Comparison of ENCODE assay signal across 9 cellular contexts in genomic region chr12:49126852-49127763, GRCh38. TPM values are rescaled to one million over a fixed set of nuclear protein-coding genes. Genes with fewer than 3 reads are reported as not detected.
DNase-seq lines count a peak whose midpoint lies in the region; FAIRE-seq and TF ChIP-seq lines count a peak whose summit lies in the region.
"Had no signal": no experiment of that assay in that cellular context is flagged by ENCODE, and none has a peak within 500 bp of the region (broad histone marks: within the 10 kb centered on the region; RNA-seq: fewer than 3 reads in every experiment).

No MANE protein-coding gene starts in this region.

- peak overlapping the region; percentile 11 for H3K27ac ChIP-seq in AG04450 (ENCODE audit: low read depth, low read length)
- H3K27ac ChIP-seq in testis = no peak overlapping the region

- H3K27me3 ChIP-seq in AG04450 (ENCODE audit: control insufficient read depth, insufficient read depth, low read length) = no peaks in the 10 kb centered on the region
- no peaks in the 10 kb centered on the region for H3K27me3 ChIP-seq in testis

- H3K4me3 ChIP-seq in AG04450 (ENCODE audit: low read depth, low read length) (no peak overlapping the region), testis (no peak overlapping the region)

- no peak for FAIRE-seq in GM12891 (lab: Jason Lieb, UNC)

- peak overlapping the region; percentile 9 for H3K4me3 Mint-ChIP-seq in chondrocyte (ENCODE audit: unreplicated experiment)

- TF ChIP-seq CTCF in AG04450 (IDR thresholded peaks at IDR 0.05; ENCODE audit: low read depth, low read length) = no peak
- no peak for TF ChIP-seq CTCF in chondrocyte (IDR thresholded peaks at IDR 0.05)
- no peak for TF ChIP-seq CTCF in testis (IDR thresholded peaks at IDR 0.05)

- peaks cover 4% of the 10 kb centered on the region for H3K36me3 ChIP-seq in testis (ENCODE audit: low read depth, missing control alignments)

- TF ChIP-seq POLR2A in GM12891 (IDR thresholded peaks at IDR 0.05; ENCODE audit: low read depth, low read length) (peak; percentile 90; the same call in 1 of the 2 replicates), testis (IDR thresholded peaks at IDR 0.05) (no peak)

- intact Hi-C loops in testis (cut with DNase I; ENCODE audit: low total_unique reads) = no loop called here

- H3K27me3 Mint-ChIP-seq in chondrocyte (ENCODE audit: low read depth) = no peaks in the 10 kb centered on the region

- H3K4me1 ChIP-seq in testis = peaks cover 14% of the 10 kb centered on the region

- H3K4me1 Mint-ChIP-seq in chondrocyte (ENCODE audit: low read depth) = peaks cover 27% of the 10 kb centered on the region

- DNase-seq in AG04450 (ENCODE audit: low read depth, low spot score) = no peak
- no peak for DNase-seq in GM12891 (ENCODE audit: insufficient read length, low spot score)
- peak; percentile 42 for DNase-seq in OCI-M1 (lab: John Stamatoyannopoulos, UW)
- no peak for DNase-seq in chondrocyte (ENCODE audit: low spot score)
- no peak for DNase-seq in NCI-H2196 (lab: John Stamatoyannopoulos, UW; ENCODE audit: unreplicated experiment)
- no peak for DNase-seq in A172 (ENCODE audit: low spot score)
- DNase-seq in NCI-H1417 treated with DMSO at 0.1 percent for 48 hours (lab: John Stamatoyannopoulos, UW) = no peak
- DNase-seq in testis = no peak
- DNase-seq: SIG-M5 had no signal

- WGBS in testis, 2 donors = 73 to 87% methylated on average over 4 of the region's 4 CpGs

- POLR2A ChIA-PET in AG04450 (lab: Yijun Ruan, JAX) = interaction anchor here (0.6 kb wide), 1 partner anchor 61 kb away, joined by 3 read pairs; no protein-coding TSS in a partner anchor

- peaks cover 36% of the 10 kb centered on the region for H3K36me3 Mint-ChIP-seq in chondrocyte (ENCODE audit: low read depth)

- no peaks in the 10 kb centered on the region for H3K9me3 Mint-ChIP-seq in chondrocyte (ENCODE audit: low read depth)

- CTCF ChIA-PET in AG04450 (lab: Charles Lee) = interaction anchor here (0.6 to 1.8 kb wide), 4 partner anchors 39 to 86 kb away, joined by 3 to 12 read pairs (median 4); no protein-coding TSS in a partner anchor

- H3K27ac Mint-ChIP-seq in chondrocyte (ENCODE audit: unreplicated experiment) = peak overlapping the region; percentile 18

- H3K9me3 ChIP-seq in AG04450 (ENCODE audit: control insufficient read depth, insufficient read depth, low read length) (peaks cover 5% of the 10 kb centered on the region; the same call in 1 of the 2 replicates), testis (no peaks in the 10 kb centered on the region)

TF ChIP-seq in GM12891, 5 proteins besides CTCF, POLR2A, EP300 and RAD21:
- no peak for TF ChIP-seq PAX5 (IDR thresholded peaks at IDR 0.05; ENCODE audit: insufficient read depth, low read length, severe bottlenecking)
- peak; percentile 75 for TF ChIP-seq POU2F2 (IDR thresholded peaks at IDR 0.05; ENCODE audit: low read depth, low read length)
- TF ChIP-seq TAF1 (IDR thresholded peaks at IDR 0.05; ENCODE audit: low read depth, low read length) = no peak
- peak; percentile 94 for TF ChIP-seq POLR2AphosphoS5 (IDR thresholded peaks at IDR 0.05; ENCODE audit: low read depth, low read length)
- TF ChIP-seq SPI1 (IDR thresholded peaks at IDR 0.05; ENCODE audit: low read depth, low read length) = no peak

RNA-seq across cellular contexts. Expression of gene TUBA1B, which starts 4.1 kb away (rescaled TPM):
- polyA plus RNA-seq in AG04450 (2011; rRNA removed) (2,720 and 2,965 TPM in 2 replicates), testis (ENCODE audit: insufficient read depth, low read depth, low replicate concordance) (894 TPM)
- polyA minus RNA-seq in AG04450 (2011; rRNA and poly(A)+ RNA removed) = 2,895 and 3,603 TPM in 2 replicates
- polyA plus RNA-seq in GM12891 (2012; ENCODE audit: low read depth, missing spikeins) = 1,284 TPM
- total RNA-seq in chondrocyte (544 to 857 TPM (median 551 TPM) in 3 replicates), testis (1,000 to 10,000 TPM in 1 of 2 donors, 100 to 1,000 TPM in 1; 642 to 1,178 TPM)
- total RNA-seq in A172 (2014; rRNA removed; shearing (Covaris generic)) = 2,613 and 2,957 TPM in 2 replicates

RNA-seq across cellular contexts. Expression of gene LMBR1L, which starts 16.5 kb away (rescaled TPM):
- polyA plus RNA-seq in AG04450 (2011; rRNA removed) (34.1 and 37.3 TPM in 2 replicates), testis (ENCODE audit: insufficient read depth, low read depth, low replicate concordance) (178 TPM)
- polyA minus RNA-seq in AG04450 (2011; rRNA and poly(A)+ RNA removed) = 53.6 and 65.0 TPM in 2 replicates
- 21.6 TPM for polyA plus RNA-seq in GM12891 (2012; ENCODE audit: low read depth, missing spikeins)
- total RNA-seq in chondrocyte (37.0 to 47.3 TPM (median 46.9 TPM) in 3 replicates), testis (100 to 1,000 TPM; 223 to 265 TPM)
- 16.4 and 21.4 TPM in 2 replicates for total RNA-seq in A172 (2014; rRNA removed; shearing (Covaris generic))

RNA-seq across cellular contexts. Expression of gene DHH, which starts 32.5 kb away (rescaled TPM):
- not detected in 2 replicates for polyA plus RNA-seq in AG04450 (2011; rRNA removed)
- not detected in 2 replicates for polyA minus RNA-seq in AG04450 (2011; rRNA and poly(A)+ RNA removed)
- polyA plus RNA-seq in GM12891 (2012; ENCODE audit: low read depth, missing spikeins) = not detected
- 0.07 TPM in 1 of 3 replicates, not detected in the others for total RNA-seq in chondrocyte
- not detected in 2 replicates for total RNA-seq in A172 (2014; rRNA removed; shearing (Covaris generic))
- 100 to 1,000 TPM in 1 of 2 donors, 10 to 100 TPM in 1; 97.6 to 148 TPM for total RNA-seq in testis
- polyA plus RNA-seq in testis (ENCODE audit: insufficient read depth, low read depth, low replicate concordance) = 40.0 TPM

RNA-seq across cellular contexts. Expression of gene RHEBL1, which starts 57.3 kb away (rescaled TPM):
- 0.31 and 0.51 TPM in 2 replicates for polyA plus RNA-seq in AG04450 (2011; rRNA removed)
- 0.30 TPM in 1 of 2 replicates, not detected in the other for polyA minus RNA-seq in AG04450 (2011; rRNA and poly(A)+ RNA removed)
- 6.1 TPM for polyA plus RNA-seq in GM12891 (2012; ENCODE audit: low read depth, missing spikeins)
- total RNA-seq in chondrocyte = 0.64 to 0.95 TPM in 2 of 3 replicates, not detected in the other
- total RNA-seq in A172 (2014; rRNA removed; shearing (Covaris generic)) = 1.2 and 8.0 TPM in 2 replicates
- 1 to 10 TPM; 1.7 to 5.9 TPM for total RNA-seq in testis
- polyA plus RNA-seq in testis (ENCODE audit: insufficient read depth, low read depth, low replicate concordance) = 1.5 TPM

Comparison
In these comparisons a context has a peak if more than half of its experiments do, and no peak if none do; other contexts are left out.
1. RNA of gene DHH, which starts 32.5 kb away (total RNA-seq): 97.6 to 148 TPM in testis; 0.07 TPM in chondrocyte and not detected in A172; every median in the first group is over 10 times any median in the second.